ENCODE assay signal across 1 cellular context in genomic region chr4:41009411-41009810, GRCh38.
TF ChIP-seq lines count a peak whose summit lies in the region.

No MANE protein-coding gene starts in this region.

TF ChIP-seq in HepG2, 621 proteins besides CTCF, POLR2A, EP300 and RAD21 (continued from another document):
- TF ChIP-seq CEBPB (IDR thresholded peaks at IDR 0.05; ENCODE audit: borderline replicate concordance, low read depth, low read length) (peak; percentile 22; the same call in 1 of the 2 replicates), POGK (CRISPR knock-in tag; conservative IDR thresholded peaks at IDR 0.05) (no peak), ATF4 (CRISPR knock-in tag; IDR thresholded peaks at IDR 0.05) (peak in 1 of 2 experiments; percentile 53; a peak in 2 of 4 replicates), DR1 (CRISPR knock-in tag; IDR thresholded peaks at IDR 0.05) (no peak), ZNF446 (CRISPR knock-in tag; IDR thresholded peaks at IDR 0.05) (no peak), RBAK (CRISPR knock-in tag; IDR thresholded peaks at IDR 0.05) (no peak)
